16 cellular contexts compared by ENCODE assay signal in genomic region chr17:68532826-68533225, GRCh38. TPM values are rescaled to one million over a fixed set of nuclear protein-coding genes. Genes with fewer than 3 reads are reported as not detected.
A peak's percentile ranks its signal among the peaks of the same experiment; 100 is the strongest.
DNase-seq lines count a peak whose midpoint lies in the region; ATAC-seq and TF ChIP-seq lines count a peak whose summit lies in the region.
"Had no signal": no experiment of that assay in that cellular context is flagged by ENCODE, and none has a peak within 500 bp of the region (broad histone marks: within the 10 kb centered on the region; RNA-seq: fewer than 3 reads in every experiment).

No MANE protein-coding gene starts in this region.

- no peak overlapping the region for H3K4me3 Mint-ChIP-seq in activated T-cell treated with anti-CD3 and anti-CD28 coated beads, Interleukin-2, amount 50 U/mL, for 4 hours
- H3K4me3 Mint-ChIP-seq: CD4-positive, CD25-positive, alpha-beta regulatory T cell; H9 had no signal

- H3K36me3 Mint-ChIP-seq in activated T-cell treated with anti-CD3 and anti-CD28 coated beads, Interleukin-2, amount 50 U/mL, for 4 hours (ENCODE audit: insufficient read depth) = peaks cover 48% of the 10 kb centered on the region

- no peak overlapping the region for H2AFZ ChIP-seq in mesenchymal stem cell (ENCODE audit: low read depth, low read length)

- no peak overlapping the region for H2AK5ac ChIP-seq in mesenchymal stem cell (ENCODE audit: low read length, severe bottlenecking)

- H3K4me2 ChIP-seq in mesenchymal stem cell (ENCODE audit: low read length, poor library complexity, severe bottlenecking) = no peak overlapping the region
- H3K4me2 ChIP-seq: BLaER1 treated with 17β-estradiol and CSF1 and Interleukin-3, amounts not matched to agents 10 nM and 100 nM had no signal

- no peak overlapping the region for H3K4me3 ChIP-seq in cardiac muscle cell
- no peak overlapping the region for H3K4me3 ChIP-seq in right atrium auricular region
- no peak overlapping the region for H3K4me3 ChIP-seq in mesenchymal stem cell (ENCODE audit: insufficient read depth in 1 of 2, low read depth in 1 of 2, low read length in 2 of 2)
- H3K4me3 ChIP-seq: BLaER1 treated with 17β-estradiol and CSF1 and Interleukin-3, amounts not matched to agents 10 nM and 100 nM had no signal

- H3K27me3 Mint-ChIP-seq in activated T-cell treated with anti-CD3 and anti-CD28 coated beads, Interleukin-2, amount 50 U/mL, for 4 hours (ENCODE audit: low read depth) = no peaks in the 10 kb centered on the region
- H3K27me3 Mint-ChIP-seq: CD4-positive, CD25-positive, alpha-beta regulatory T cell had no signal

- H3K27me3 ChIP-seq in cardiac muscle cell (no peaks in the 10 kb centered on the region), right atrium auricular region (no peaks in the 10 kb centered on the region), mesenchymal stem cell (ENCODE audit: control insufficient read depth in 1 of 2, insufficient read depth in 1 of 2, low read length in 2 of 2) (no peaks in the 10 kb centered on the region)
- H3K27me3 ChIP-seq: BLaER1 treated with 17β-estradiol and CSF1 and Interleukin-3, amounts not matched to agents 10 nM and 100 nM had no signal

- no peak overlapping the region for H3K4ac ChIP-seq in mesenchymal stem cell (ENCODE audit: low read depth in 1 of 2, low read length in 2 of 2)

- no peak overlapping the region for H3K23ac ChIP-seq in mesenchymal stem cell (ENCODE audit: low read length in 2 of 2)

- no peak overlapping the region for H2BK15ac ChIP-seq in mesenchymal stem cell (ENCODE audit: low read depth, poor library complexity, severe bottlenecking)

- peaks cover 31% of the 10 kb centered on the region for H3K79me1 ChIP-seq in mesenchymal stem cell (replicated peaks; ENCODE audit: low read length, poor library complexity, severe bottlenecking)

- H3K27ac ChIP-seq in cardiac muscle cell = peak overlapping the region; percentile 9
- H3K27ac ChIP-seq in right atrium auricular region = no peak overlapping the region
- no peak overlapping the region for H3K27ac ChIP-seq in mesenchymal stem cell (ENCODE audit: low read length, poor library complexity, severe bottlenecking)
- H3K27ac ChIP-seq: BLaER1 treated with 17β-estradiol and CSF1 and Interleukin-3, amounts not matched to agents 10 nM and 100 nM; HL-60 had no signal

- peak overlapping the region; percentile 70 for H3K9ac ChIP-seq in mesenchymal stem cell (ENCODE audit: low read length)
- H3K9ac ChIP-seq: BLaER1 treated with 17β-estradiol and CSF1 and Interleukin-3, amounts not matched to agents 10 nM and 100 nM had no signal

- no peak overlapping the region for H4K8ac ChIP-seq in mesenchymal stem cell (ENCODE audit: low read length)

- H3K9me3 ChIP-seq in cardiac muscle cell (ENCODE audit: low read depth) = no peaks in the 10 kb centered on the region
- H3K9me3 ChIP-seq in right atrium auricular region = no peaks in the 10 kb centered on the region
- no peaks in the 10 kb centered on the region for H3K9me3 ChIP-seq in mesenchymal stem cell (ENCODE audit: control insufficient read depth, low read length)
- H3K9me3 ChIP-seq: BLaER1 treated with 17β-estradiol and CSF1 and Interleukin-3, amounts not matched to agents 10 nM and 100 nM had no signal

- H3K9me3 Mint-ChIP-seq in activated T-cell treated with anti-CD3 and anti-CD28 coated beads, Interleukin-2, amount 50 U/mL, for 4 hours = no peaks in the 10 kb centered on the region
- H3K9me3 Mint-ChIP-seq: CD4-positive, CD25-positive, alpha-beta regulatory T cell; H9 had no signal

- H3K18ac ChIP-seq in mesenchymal stem cell (ENCODE audit: low read depth in 1 of 2, low read length in 2 of 2) = no peak overlapping the region

- H3K36me3 ChIP-seq in cardiac muscle cell (peaks cover 60% of the 10 kb centered on the region), right atrium auricular region (peaks cover 87% of the 10 kb centered on the region), mesenchymal stem cell (ENCODE audit: control insufficient read depth in 1 of 2, insufficient read depth in 2 of 2, low read depth in 1 of 2, low read length in 2 of 2) (peaks cover 20 to 90% of the 10 kb centered on the region in 2 experiments)

- H3K4me1 Mint-ChIP-seq in activated T-cell treated with anti-CD3 and anti-CD28 coated beads, Interleukin-2, amount 50 U/mL, for 4 hours (ENCODE audit: low read depth) = peaks cover 3% of the 10 kb centered on the region

- 95% methylated on average over 3 of the region's 3 CpGs for WGBS in mesenchymal stem cell

- H3K4me1 ChIP-seq in cardiac muscle cell (ENCODE audit: low read depth) (no peaks in the 10 kb centered on the region), right atrium auricular region (peaks cover 0 to 10% of the 10 kb centered on the region in 2 donors), mesenchymal stem cell (ENCODE audit: control insufficient read depth, insufficient read depth, low read depth, low read length) (no peaks in the 10 kb centered on the region)
- H3K4me1 ChIP-seq: BLaER1 treated with 17β-estradiol and CSF1 and Interleukin-3, amounts not matched to agents 10 nM and 100 nM had no signal

- H2BK12ac ChIP-seq in mesenchymal stem cell (ENCODE audit: low read length in 2 of 2) = no peak overlapping the region

- no peak overlapping the region for H2BK120ac ChIP-seq in mesenchymal stem cell (ENCODE audit: low read depth, low read length)

- DNase-seq in cardiac muscle cell (ENCODE audit: low read depth in 1 of 2, low spot score in 1 of 2) (no peak), right atrium auricular region (ENCODE audit: low spot score) (no peak), dedifferentiated amniotic fluid mesenchymal stem cell (ENCODE audit: extremely low spot score) (peak; percentile 37), mesenchymal stem cell (no peak), SHP77 treated with DMSO at 0.1 percent for 48 hours (lab: John Stamatoyannopoulos, UW) (no peak)
- DNase-seq in activated T-cell treated with anti-CD3 and anti-CD28 coated beads, Interleukin-2, amount 50 U/mL, for 4 hours = no peak
- DNase-seq: 8988T; ACHN; CD4-positive, CD25-positive, alpha-beta regulatory T cell; DMS79 treated with DMSO at 0.1 percent for 48 hours; EL; GOT3; H9 had no signal

- no peak for ATAC-seq in HG03175 (IDR thresholded peaks at IDR 0.05; ENCODE audit: unreplicated experiment)
- ATAC-seq in activated T-cell treated with anti-CD3 and anti-CD28 coated beads, Interleukin-2, amount 50 U/mL, for 4 hours = no peak

- no peak overlapping the region for H3K14ac ChIP-seq in mesenchymal stem cell (ENCODE audit: low read length in 2 of 2)

- H4K91ac ChIP-seq in mesenchymal stem cell (ENCODE audit: low read length) = no peak overlapping the region

- TF ChIP-seq CTCF in cardiac muscle cell (IDR thresholded peaks at IDR 0.05; ENCODE audit: low read depth, low read length) (no peak), right atrium auricular region (IDR thresholded peaks at IDR 0.05) (no peak)

- no peak overlapping the region for H2BK5ac ChIP-seq in mesenchymal stem cell (ENCODE audit: low read depth, low read length, poor library complexity, severe bottlenecking)

RNA-seq across cellular contexts. Expression of gene PRKAR1A, which starts 20.6 kb away (rescaled TPM):
- total RNA-seq in cardiac muscle cell = 458 and 473 TPM in 2 replicates
- 301 and 323 TPM in 2 replicates for polyA plus RNA-seq in cardiac muscle cell
- total RNA-seq in right atrium auricular region = 100 to 1,000 TPM; 534 to 672 TPM
- polyA plus RNA-seq in mesenchymal stem cell (2013, experiment 1 of 2) = 168 TPM
- polyA plus RNA-seq in mesenchymal stem cell (2013, experiment 2 of 2) = 173 TPM
- 100 to 1,000 TPM; 133 to 167 (median 134) TPM for total RNA-seq in activated T-cell treated with anti-CD3 and anti-CD28 coated beads, Interleukin-2, amount 50 U/mL, for 4 hours
